Comparison of ENCODE assay signal across 2 cellular contexts in genomic region chr20:56914532-56914931, GRCh38.
TF ChIP-seq lines count a peak whose summit lies in the region.

No MANE protein-coding gene starts in this region.

TF ChIP-seq in HepG2, 621 proteins besides CTCF, POLR2A, EP300 and RAD21 (continued from another document):
- TF ChIP-seq ZBTB40 (IDR thresholded peaks at IDR 0.05) (no peak), ZBTB40 (CRISPR knock-in tag; IDR thresholded peaks at IDR 0.05) (peak; percentile 90)

TF ChIP-seq in K562, 482 proteins besides CTCF, POLR2A, EP300 and RAD21:
- TF ChIP-seq ZBTB40 (IDR thresholded peaks at IDR 0.05) (peak; percentile 83), ZBTB40 (CRISPR knock-in tag; IDR thresholded peaks at IDR 0.05) (no peak), KDM1A (IDR thresholded peaks at IDR 0.05) (no peak)
